11 cellular contexts compared by ENCODE assay signal in genomic region chr2:219701847-219702634, GRCh38.
A peak's percentile ranks its signal among the peaks of the same experiment; 100 is the strongest.
DNase-seq lines count a peak whose midpoint lies in the region; ATAC-seq and TF ChIP-seq lines count a peak whose summit lies in the region.
"Had no signal": no experiment of that assay in that cellular context is flagged by ENCODE, and none has a peak within 500 bp of the region (broad histone marks: within the 10 kb centered on the region; RNA-seq: fewer than 3 reads in every experiment).

No MANE protein-coding gene starts in this region.

- in situ Hi-C loops in astrocyte of the spinal cord (cut with HindIII; ENCODE audit: low sequenced_read_pairs) = no loop called here
- in situ Hi-C loops in gastrocnemius medialis (cut with MboI; ENCODE audit: low sequenced_read_pairs in 4 of 4) = no loop called here

- DNase-seq in astrocyte of the spinal cord (ENCODE audit: low read depth, low spot score) (peak; percentile 68), left ventricle myocardium inferior (peak; percentile 30), gastrocnemius medialis (peak; percentile 25 to 38), thyroid gland (no peak), NCI-H1105 (lab: John Stamatoyannopoulos, UW) (no peak)
- DNase-seq: activated naive CD4-positive, alpha-beta T cell treated with anti-CD3 and anti-CD28 coated beads for 36 hours; CD4-positive, CD25-positive, alpha-beta regulatory T cell; natural killer cell had no signal

- CTCF ChIA-PET in HEK293 (lab: Yijun Ruan, JAX) = interaction anchor here (0.6 to 3.9 kb wide), 2 partner anchors 13 to 337 kb away, joined by 4 to 21 read pairs; no protein-coding TSS in a partner anchor

- ATAC-seq in gastrocnemius medialis (peak; percentile 59 to 63), GM18861 (IDR thresholded peaks at IDR 0.05; ENCODE audit: unreplicated experiment) (no peak)
- ATAC-seq: natural killer cell had no signal

- no peak overlapping the region for H3K4me3 ChIP-seq in HEK293 (ENCODE audit: low read depth, low read length)
- no peak overlapping the region for H3K4me3 ChIP-seq in astrocyte of the spinal cord (ENCODE audit: low read depth, low read length)
- H3K4me3 ChIP-seq in left ventricle myocardium inferior = no peak overlapping the region
- no peak overlapping the region for H3K4me3 ChIP-seq in gastrocnemius medialis
- no peak overlapping the region for H3K4me3 ChIP-seq in thyroid gland (replicated peaks in 1 of 3)
- H3K4me3 ChIP-seq: suprapubic skin had no signal

- 59 to 79% methylated on average over 8 of the region's 8 CpGs for WGBS in thyroid gland, 2 donors

- no peaks in the 10 kb centered on the region for H3K9me3 ChIP-seq in HEK293 (ENCODE audit: control insufficient read depth, insufficient read depth, low read depth, low read length)
- H3K9me3 ChIP-seq in left ventricle myocardium inferior (replicated peaks) = no peaks in the 10 kb centered on the region
- no peaks in the 10 kb centered on the region for H3K9me3 ChIP-seq in gastrocnemius medialis
- no peaks in the 10 kb centered on the region for H3K9me3 ChIP-seq in thyroid gland
- H3K9me3 ChIP-seq: suprapubic skin had no signal

- no peak overlapping the region for H3K27ac ChIP-seq in HEK293 (ENCODE audit: extremely low read depth, low read depth, low read length)
- H3K27ac ChIP-seq in left ventricle myocardium inferior (replicated peaks) = peak overlapping the region; percentile 71
- H3K27ac ChIP-seq in gastrocnemius medialis = peak overlapping the region in 1 of 4 donors; percentile 33
- no peak overlapping the region for H3K27ac ChIP-seq in thyroid gland
- H3K27ac ChIP-seq: suprapubic skin had no signal

- H3K36me3 ChIP-seq in HEK293 (ENCODE audit: control insufficient read depth in 2 of 2, insufficient read depth in 1 of 2, low read length in 2 of 2) (no peaks in the 10 kb centered on the region), left ventricle myocardium inferior (no peaks in the 10 kb centered on the region), gastrocnemius medialis (no peaks in the 10 kb centered on the region), thyroid gland (no peaks in the 10 kb centered on the region)
- H3K36me3 ChIP-seq: suprapubic skin had no signal

- H3K27me3 ChIP-seq in left ventricle myocardium inferior (ENCODE audit: low read depth) = peaks cover 4% of the 10 kb centered on the region
- no peaks in the 10 kb centered on the region for H3K27me3 ChIP-seq in gastrocnemius medialis
- no peaks in the 10 kb centered on the region for H3K27me3 ChIP-seq in thyroid gland
- H3K27me3 ChIP-seq: suprapubic skin had no signal

- H3K4me1 ChIP-seq in HEK293 (ENCODE audit: control insufficient read depth, insufficient read depth, low read length) (peaks cover 10% of the 10 kb centered on the region), left ventricle myocardium inferior (peaks cover 61% of the 10 kb centered on the region), gastrocnemius medialis (peaks cover 54 to 60% of the 10 kb centered on the region in 2 donors), thyroid gland (no peaks in the 10 kb centered on the region)

- TF ChIP-seq CTCF in HEK293 (tag by site-specific recombination; IDR thresholded peaks at IDR 0.05) (no peak), astrocyte of the spinal cord (IDR thresholded peaks at IDR 0.05; ENCODE audit: low read depth, low read length) (no peak), left ventricle myocardium inferior (IDR thresholded peaks at IDR 0.05; ENCODE audit: borderline replicate concordance) (no peak), gastrocnemius medialis (IDR thresholded peaks at IDR 0.05 in 4 of 5, conservative IDR thresholded peaks at IDR 0.05 in 1 of 5) (no peak), thyroid gland (IDR thresholded peaks at IDR 0.05) (no peak)

- POLR2A ChIA-PET in HEK293 (lab: Yijun Ruan, JAX) = interaction anchor here (1.9 kb wide), 1 partner anchor 13 kb away, joined by 5 read pairs; no protein-coding TSS in a partner anchor

- intact Hi-C loops in left ventricle myocardium inferior (cut with micrococcal nuclease) = no loop called here
- intact Hi-C loops in gastrocnemius medialis (cut with DNase I; ENCODE audit: low total_unique reads) = no loop called here
- intact Hi-C loops in thyroid gland (cut with DNase I) = no loop called here

- TF ChIP-seq POLR2A in gastrocnemius medialis (IDR thresholded peaks at IDR 0.05) (no peak), thyroid gland (IDR thresholded peaks at IDR 0.05) (no peak)

TF ChIP-seq in HEK293, 187 proteins besides CTCF, POLR2A, EP300 and RAD21:
- TF ChIP-seq ZNF76 (tag by site-specific recombination; IDR thresholded peaks at IDR 0.05; ENCODE audit: borderline replicate concordance, low read depth) (no peak), ZNF214 (tag by site-specific recombination; IDR thresholded peaks at IDR 0.05; ENCODE audit: borderline replicate concordance) (peak; percentile 87)

Comparison
In these comparisons a context has a peak if more than half of its experiments do, and no peak if none do; other contexts are left out.
1. DNase-seq: peak in astrocyte of the spinal cord (single experiment), left ventricle myocardium inferior (single experiment) and gastrocnemius medialis (2 of 2); none in thyroid gland (0 of 2) and NCI-H1105 (single experiment).